In genomic region chr4:108072300-108072699, GRCh38 we compare ENCODE assay signal across 8 cellular contexts.
DNase-seq lines count a peak whose midpoint lies in the region; ATAC-seq, FAIRE-seq and TF ChIP-seq lines count a peak whose summit lies in the region.

No MANE protein-coding gene starts in this region.

- no peak for FAIRE-seq in D721Med (lab: Jason Lieb, UNC)

- H3K27ac Mint-ChIP-seq in activated T-cell treated with anti-CD3 and anti-CD28 coated beads, Interleukin-2, amount 50 U/mL, for 72 hours, result peak overlapping the region; percentile 91

- no peak for TF ChIP-seq CTCF in D721Med (IDR thresholded peaks at IDR 0.05; ENCODE audit: insufficient read depth, missing control alignments)

- peaks cover 80% of the 10 kb centered on the region for H3K4me1 Mint-ChIP-seq in activated T-cell treated with anti-CD3 and anti-CD28 coated beads, Interleukin-2, amount 50 U/mL, for 72 hours (ENCODE audit: low read depth)

- DNase-seq in NCI-H345 (lab: John Stamatoyannopoulos, UW) (peak; percentile 79), NK-92 (lab: John Stamatoyannopoulos, UW; ENCODE audit: unreplicated experiment) (no peak), D721Med (ENCODE audit: insufficient read length, low spot score) (no peak), Right ventricle myocardium superior (no peak)
- peak; percentile 66 to 74 for DNase-seq in activated T-cell treated with anti-CD3 and anti-CD28 coated beads, Interleukin-2, amount 50 U/mL, for 72 hours
- DNase-seq in stimulated activated CD8-positive, alpha-beta memory T cell treated with anti-CD3 and anti-CD28 coated beads, Interleukin-12 subunit alpha, Interleukin-12 subunit beta, amount 100 ng/mL, for 4 hours (ENCODE audit: low read depth), result peak; percentile 26

- no peaks in the 10 kb centered on the region for H3K9me3 Mint-ChIP-seq in activated T-cell treated with anti-CD3 and anti-CD28 coated beads, Interleukin-2, amount 50 U/mL, for 72 hours

- peak overlapping the region; percentile 41 to 48 for H3K4me3 Mint-ChIP-seq in activated T-cell treated with anti-CD3 and anti-CD28 coated beads, Interleukin-2, amount 50 U/mL, for 72 hours

- peak; percentile 38 for ATAC-seq in GM21367 (IDR thresholded peaks at IDR 0.05; ENCODE audit: unreplicated experiment)
- ATAC-seq in activated T-cell treated with anti-CD3 and anti-CD28 coated beads, Interleukin-2, amount 50 U/mL, for 72 hours (replicated peaks in 1 of 2), result peak; percentile 89 to 91
- no peak for ATAC-seq in HG02870 (IDR thresholded peaks at IDR 0.05; ENCODE audit: unreplicated experiment)
- no peak for ATAC-seq in Right ventricle myocardium superior (ENCODE audit: poor library complexity)

- intact Hi-C loops in Right ventricle myocardium superior (cut with DNase I), result no loop called here

- H3K36me3 Mint-ChIP-seq in activated T-cell treated with anti-CD3 and anti-CD28 coated beads, Interleukin-2, amount 50 U/mL, for 72 hours (ENCODE audit: insufficient read depth in 2 of 2), result peaks cover 0 to 31% of the 10 kb centered on the region in 2 donors

- H3K27me3 Mint-ChIP-seq in activated T-cell treated with anti-CD3 and anti-CD28 coated beads, Interleukin-2, amount 50 U/mL, for 72 hours (ENCODE audit: low read depth), result no peaks in the 10 kb centered on the region

Comparison
In these comparisons a context has a peak if more than half of its experiments do, and no peak if none do; other contexts are left out.
1. ATAC-seq: peak in GM21367 (single experiment) and activated T-cell treated with anti-CD3 and anti-CD28 coated beads, Interleukin-2, amount 50 U/mL, for 72 hours (2 of 2); none in HG02870 (single experiment) and Right ventricle myocardium superior (single experiment).
2. DNase-seq: peak in NCI-H345 (single experiment), activated T-cell treated with anti-CD3 and anti-CD28 coated beads, Interleukin-2, amount 50 U/mL, for 72 hours (2 of 2) and stimulated activated CD8-positive, alpha-beta memory T cell treated with anti-CD3 and anti-CD28 coated beads, Interleukin-12 subunit alpha, Interleukin-12 subunit beta, amount 100 ng/mL, for 4 hours (single experiment); none in NK-92 (single experiment), D721Med (single experiment) and Right ventricle myocardium superior (single experiment).